8 cellular contexts compared by ENCODE assay signal in genomic region chr12:57726151-57726883, GRCh38. TPM values are rescaled to one million over a fixed set of nuclear protein-coding genes. Genes with fewer than 3 reads are reported as not detected.
A peak's percentile ranks its signal among the peaks of the same experiment; 100 is the strongest.
DNase-seq lines count a peak whose midpoint lies in the region; ATAC-seq and TF ChIP-seq lines count a peak whose summit lies in the region.

No MANE protein-coding gene starts in this region.

- peak overlapping the region; percentile 65 to 97 (median 94) for H3K27ac Mint-ChIP-seq in brain

- H3K4me3 Mint-ChIP-seq in brain = peak overlapping the region; percentile 93 to 97 (median 96)

- H3K36me3 Mint-ChIP-seq in brain = peaks cover 35% of the 10 kb centered on the region

- H3K4me1 Mint-ChIP-seq in brain = peaks cover 8% of the 10 kb centered on the region

- H3K9me3 Mint-ChIP-seq in brain = peaks cover 0 to 8% (median 0%) of the 10 kb centered on the region in 5 experiments

- intact Hi-C loops in sciatic nerve (cut with DNase I) = no loop called here

- DNase-seq in COLO829 (ENCODE audit: low spot score) (peak; percentile 88), NCI-H82 (lab: John Stamatoyannopoulos, UW) (peak; percentile 95), sciatic nerve (ENCODE audit: low spot score) (peak; percentile 82)

- peak; percentile 45 to 78 for TF ChIP-seq CTCF in brain (conservative IDR thresholded peaks at IDR 0.05)

- peak overlapping the region; percentile 69 for H3K4me3 ChIP-seq in iPS-11a (ENCODE audit: low read depth, low read length)

- peaks cover 45% of the 10 kb centered on the region for H3K27me3 Mint-ChIP-seq in brain

- peak; percentile 54 for ATAC-seq in HG03025 (IDR thresholded peaks at IDR 0.05; ENCODE audit: low FRiP score, unreplicated experiment)
- peak; percentile 65 for ATAC-seq in sciatic nerve
- ATAC-seq in HG02973 (IDR thresholded peaks at IDR 0.05; ENCODE audit: unreplicated experiment) = no peak
- ATAC-seq in HG02623 (IDR thresholded peaks at IDR 0.05; ENCODE audit: unreplicated experiment) = no peak

RNA-seq across cellular contexts. Expression of gene AGAP2, which starts 12.2 kb away (rescaled TPM):
- polyA plus RNA-seq in brain (ENCODE audit: insufficient read depth, low read depth, low replicate concordance) = 37.8 TPM
- total RNA-seq in sciatic nerve = 4.0 TPM

RNA-seq across cellular contexts. Expression of gene TSPAN31, which starts 18.5 kb away (rescaled TPM):
- 38.4 TPM for polyA plus RNA-seq in brain (ENCODE audit: insufficient read depth, low read depth, low replicate concordance)
- total RNA-seq in sciatic nerve = 37.1 TPM

RNA-seq across cellular contexts. Expression of gene CDK4, which starts 25.8 kb away (rescaled TPM):
- 240 TPM for polyA plus RNA-seq in brain (ENCODE audit: insufficient read depth, low read depth, low replicate concordance)
- 54.0 TPM for total RNA-seq in sciatic nerve

RNA-seq across cellular contexts. Expression of gene MARCHF9, which starts 28.6 kb away (rescaled TPM):
- polyA plus RNA-seq in brain (ENCODE audit: insufficient read depth, low read depth, low replicate concordance) = 26.0 TPM
- total RNA-seq in sciatic nerve = 10.6 TPM

RNA-seq across cellular contexts. Expression of gene OS9, which starts 32.4 kb away (rescaled TPM):
- 201 TPM for polyA plus RNA-seq in brain (ENCODE audit: insufficient read depth, low read depth, low replicate concordance)
- total RNA-seq in sciatic nerve = 230 TPM

Comparison
In these comparisons a context has a peak if more than half of its experiments do, and no peak if none do; other contexts are left out.
1. ATAC-seq: peak in HG03025 (single experiment) and sciatic nerve (single experiment); none in HG02973 (single experiment) and HG02623 (single experiment).
2. Peak in every context shown above with its lines, with median percentiles within 50 percentile points of each other: DNase-seq.